In genomic region chr3:14298991-14299555, GRCh38 we compare ENCODE assay signal across 19 cellular contexts.
DNase-seq lines count a peak whose midpoint lies in the region; TF ChIP-seq lines count a peak whose summit lies in the region.
"Had no signal": no experiment of that assay in that cellular context is flagged by ENCODE, and none has a peak within 500 bp of the region (broad histone marks: within the 10 kb centered on the region; RNA-seq: fewer than 3 reads in every experiment).

No MANE protein-coding gene starts in this region.

- no peak overlapping the region for H3K4me2 ChIP-seq in mesenchymal stem cell (ENCODE audit: low read length, poor library complexity, severe bottlenecking)
- H3K4me2 ChIP-seq in osteoblast (ENCODE audit: insufficient read depth, low read length): no peak overlapping the region
- H3K4me2 ChIP-seq: BLaER1 had no signal

- H4K20me1 ChIP-seq in osteoblast (ENCODE audit: insufficient read depth, low read length): no peaks in the 10 kb centered on the region

- H3K79me2 ChIP-seq in osteoblast (ENCODE audit: insufficient read depth, low read length): no peaks in the 10 kb centered on the region

- no peak for TF ChIP-seq CTCF in breast epithelium (IDR thresholded peaks at IDR 0.05)
- TF ChIP-seq CTCF in MCF 10A (IDR thresholded peaks at IDR 0.05; ENCODE audit: unreplicated experiment): no peak
- no peak for TF ChIP-seq CTCF in osteoblast (IDR thresholded peaks at IDR 0.05; ENCODE audit: extremely low read depth, low read depth, low read length)
- no peak for TF ChIP-seq CTCF in vagina (IDR thresholded peaks at IDR 0.05)

- no peaks in the 10 kb centered on the region for H3K79me1 ChIP-seq in mesenchymal stem cell (replicated peaks; ENCODE audit: low read length, poor library complexity, severe bottlenecking)

- CTCF ChIA-PET in MCF 10A (lab: Yijun Ruan, JAX): no interaction called here

- H2BK120ac ChIP-seq in mesenchymal stem cell (ENCODE audit: low read depth, low read length): no peak overlapping the region

- H2AK5ac ChIP-seq in mesenchymal stem cell (ENCODE audit: low read length, severe bottlenecking): peak overlapping the region; percentile 72

- POLR2A ChIA-PET in MCF 10A (lab: Yijun Ruan, JAX): no interaction called here

- H2AFZ ChIP-seq in mesenchymal stem cell (ENCODE audit: low read depth, low read length) (no peak overlapping the region), osteoblast (ENCODE audit: low read length) (no peak overlapping the region)
- H2AFZ ChIP-seq: GM23248 had no signal

- peaks cover 16% of the 10 kb centered on the region for H3K27me3 Mint-ChIP-seq in MCF 10A (ENCODE audit: insufficient read depth, unreplicated experiment)
- peaks cover 6% of the 10 kb centered on the region for H3K27me3 Mint-ChIP-seq in activated T-helper 2 cell treated with anti-CD3 and anti-CD28 coated beads, Interferon-gamma antibody, Interleukin-2, Interleukin-4, amounts not matched to agents 10 μg/mL and 5 μg/mL and 100 μg/mL, durations not matched to agents 14 hours and 24 hours and 36 hours (ENCODE audit: low read depth)

- H3K9me3 Mint-ChIP-seq in MCF 10A (ENCODE audit: unreplicated experiment): no peaks in the 10 kb centered on the region
- H3K9me3 Mint-ChIP-seq in activated T-helper 2 cell treated with anti-CD3 and anti-CD28 coated beads, Interferon-gamma antibody, Interleukin-2, Interleukin-4, amounts not matched to agents 10 μg/mL and 5 μg/mL and 100 μg/mL, durations not matched to agents 14 hours and 24 hours and 36 hours: no peaks in the 10 kb centered on the region
- H3K9me3 Mint-ChIP-seq: CD4-positive, CD25-positive, alpha-beta regulatory T cell; CD8-positive, alpha-beta T cell; H9 had no signal

- H3K27me3 ChIP-seq in breast epithelium: peaks cover 0 to 6% of the 10 kb centered on the region in 2 donors
- H3K27me3 ChIP-seq in mesenchymal stem cell (ENCODE audit: control insufficient read depth in 1 of 2, insufficient read depth in 1 of 2, low read length in 2 of 2): peaks cover 4 to 48% of the 10 kb centered on the region in 2 experiments
- H3K27me3 ChIP-seq in osteoblast (ENCODE audit: insufficient read depth, low read length): peaks cover 10% of the 10 kb centered on the region
- H3K27me3 ChIP-seq in vagina: no peaks in the 10 kb centered on the region

- H3K27ac Mint-ChIP-seq in MCF 10A (ENCODE audit: low read depth, unreplicated experiment): no peak overlapping the region
- H3K27ac Mint-ChIP-seq in activated T-helper 2 cell treated with anti-CD3 and anti-CD28 coated beads, Interferon-gamma antibody, Interleukin-2, Interleukin-4, amounts not matched to agents 10 μg/mL and 5 μg/mL and 100 μg/mL, durations not matched to agents 14 hours and 24 hours and 36 hours: no peak overlapping the region
- H3K27ac Mint-ChIP-seq: B cell; CD4-positive, CD25-positive, alpha-beta regulatory T cell; CD8-positive, alpha-beta T cell; H9 had no signal

- peaks cover 0 to 3% of the 10 kb centered on the region in 2 donors for H3K4me1 ChIP-seq in breast epithelium
- peaks cover 21% of the 10 kb centered on the region for H3K4me1 ChIP-seq in mesenchymal stem cell (ENCODE audit: control insufficient read depth, insufficient read depth, low read depth, low read length)
- H3K4me1 ChIP-seq in osteoblast (ENCODE audit: insufficient read depth, low read length): no peaks in the 10 kb centered on the region
- peaks cover 28% of the 10 kb centered on the region for H3K4me1 ChIP-seq in vagina

- intact Hi-C loops in breast epithelium (cut with DNase I; ENCODE audit: low total_unique reads) (no loop called here), MCF 10A (cut with micrococcal nuclease) (no loop called here), vagina (cut with DNase I) (no loop called here)
- intact Hi-C loops in activated T-helper 2 cell treated with anti-CD3 and anti-CD28 coated beads, Interferon-gamma antibody, Interleukin-2, Interleukin-4, amounts not matched to agents 10 μg/mL and 5 μg/mL and 100 μg/mL, durations not matched to agents 14 hours and 24 hours and 36 hours (cut with micrococcal nuclease): no loop called here

- BruUV-seq in MCF 10A (replicated peaks; lab: Mats Ljungman, UMichigan): no TSS peak

- H3K23ac ChIP-seq in mesenchymal stem cell (ENCODE audit: low read length in 2 of 2): no peak overlapping the region

- H3K36me3 Mint-ChIP-seq in MCF 10A (ENCODE audit: insufficient read depth, unreplicated experiment): no peaks in the 10 kb centered on the region
- no peaks in the 10 kb centered on the region for H3K36me3 Mint-ChIP-seq in activated T-helper 2 cell treated with anti-CD3 and anti-CD28 coated beads, Interferon-gamma antibody, Interleukin-2, Interleukin-4, amounts not matched to agents 10 μg/mL and 5 μg/mL and 100 μg/mL, durations not matched to agents 14 hours and 24 hours and 36 hours (ENCODE audit: low read depth)
- H3K36me3 Mint-ChIP-seq: CD4-positive, CD25-positive, alpha-beta regulatory T cell; CD8-positive, alpha-beta T cell had no signal

- no peak overlapping the region for H3K4me3 ChIP-seq in breast epithelium
- H3K4me3 ChIP-seq in mesenchymal stem cell (ENCODE audit: insufficient read depth in 1 of 2, low read depth in 1 of 2, low read length in 2 of 2): no peak overlapping the region
- H3K4me3 ChIP-seq in osteoblast (ENCODE audit: insufficient read depth, low read length): no peak overlapping the region
- H3K4me3 ChIP-seq in vagina: no peak overlapping the region
- H3K4me3 ChIP-seq: BLaER1, GM12878, GM23248 had no signal

- H2BK5ac ChIP-seq in mesenchymal stem cell (ENCODE audit: low read depth, low read length, poor library complexity, severe bottlenecking): peak overlapping the region; percentile 21

- WGBS in mesenchymal stem cell: 93% methylated on average over 8 of the region's 8 CpGs

- H3K36me3 ChIP-seq in breast epithelium (no peaks in the 10 kb centered on the region), mesenchymal stem cell (ENCODE audit: control insufficient read depth in 1 of 2, insufficient read depth in 2 of 2, low read depth in 1 of 2, low read length in 2 of 2) (no peaks in the 10 kb centered on the region), osteoblast (ENCODE audit: insufficient read depth, low read length) (no peaks in the 10 kb centered on the region), vagina (no peaks in the 10 kb centered on the region)
- H3K36me3 ChIP-seq: BLaER1 had no signal

- H3K9me3 ChIP-seq in breast epithelium (no peaks in the 10 kb centered on the region), mesenchymal stem cell (ENCODE audit: control insufficient read depth, low read length) (no peaks in the 10 kb centered on the region), osteoblast (ENCODE audit: low read depth, low read length) (no peaks in the 10 kb centered on the region), vagina (no peaks in the 10 kb centered on the region)
- H3K9me3 ChIP-seq: BLaER1 had no signal

- H4K91ac ChIP-seq in mesenchymal stem cell (ENCODE audit: low read length): no peak overlapping the region

- no peak overlapping the region for H3K4me3 Mint-ChIP-seq in MCF 10A (ENCODE audit: unreplicated experiment)
- H3K4me3 Mint-ChIP-seq in activated T-helper 2 cell treated with anti-CD3 and anti-CD28 coated beads, Interferon-gamma antibody, Interleukin-2, Interleukin-4, amounts not matched to agents 10 μg/mL and 5 μg/mL and 100 μg/mL, durations not matched to agents 14 hours and 24 hours and 36 hours (ENCODE audit: low read depth): no peak overlapping the region
- H3K4me3 Mint-ChIP-seq: B cell; CD4-positive, CD25-positive, alpha-beta regulatory T cell; CD8-positive, alpha-beta T cell; H9 had no signal

- H4K8ac ChIP-seq in mesenchymal stem cell (ENCODE audit: low read length): no peak overlapping the region

- peak overlapping the region in 1 of 2 experiments; percentile 22 for H3K14ac ChIP-seq in mesenchymal stem cell (ENCODE audit: low read length in 2 of 2)

- H3K4ac ChIP-seq in mesenchymal stem cell (ENCODE audit: low read depth in 1 of 2, low read length in 2 of 2): no peak overlapping the region

- H3K4me1 Mint-ChIP-seq in MCF 10A (ENCODE audit: insufficient read depth, unreplicated experiment): peaks cover 5% of the 10 kb centered on the region
- peaks cover 2% of the 10 kb centered on the region for H3K4me1 Mint-ChIP-seq in activated T-helper 2 cell treated with anti-CD3 and anti-CD28 coated beads, Interferon-gamma antibody, Interleukin-2, Interleukin-4, amounts not matched to agents 10 μg/mL and 5 μg/mL and 100 μg/mL, durations not matched to agents 14 hours and 24 hours and 36 hours (ENCODE audit: low read depth)
- H3K4me1 Mint-ChIP-seq: B cell had no signal

- no peak overlapping the region for H2BK12ac ChIP-seq in mesenchymal stem cell (ENCODE audit: low read length in 2 of 2)

- DNase-seq in breast epithelium (ENCODE audit: low spot score in 2 of 2) (no peak), MCF 10A (ENCODE audit: unreplicated experiment) (no peak), mesenchymal stem cell (no peak), osteoblast (ENCODE audit: insufficient read length, low spot score, missing footprints) (peak; percentile 54), vagina (ENCODE audit: extremely low spot score in 2 of 2) (no peak), ureter (ENCODE audit: low spot score) (no peak), AML-193 (lab: John Stamatoyannopoulos, UW) (no peak)
- DNase-seq in activated T-helper 2 cell treated with anti-CD3 and anti-CD28 coated beads, Interferon-gamma antibody, Interleukin-2, Interleukin-4, amounts not matched to agents 10 μg/mL and 5 μg/mL and 100 μg/mL, durations not matched to agents 14 hours and 24 hours and 36 hours (ENCODE audit: low spot score): no peak
- DNase-seq: Caco-2; CD8-positive, alpha-beta T cell; DMS153; DND-41; GM23248; H9 had no signal

- H3K18ac ChIP-seq in mesenchymal stem cell (ENCODE audit: low read depth in 1 of 2, low read length in 2 of 2): no peak overlapping the region

- no peak overlapping the region for H3K9ac ChIP-seq in mesenchymal stem cell (ENCODE audit: low read length)
- H3K9ac ChIP-seq: BLaER1, GM23248 had no signal

- no peak overlapping the region for H2BK15ac ChIP-seq in mesenchymal stem cell (ENCODE audit: low read depth, poor library complexity, severe bottlenecking)

- H3K27ac ChIP-seq in breast epithelium (peak overlapping the region; percentile 85 to 92), mesenchymal stem cell (ENCODE audit: low read length, poor library complexity, severe bottlenecking) (no peak overlapping the region), osteoblast (ENCODE audit: low read depth, low read length) (no peak overlapping the region), vagina (peak overlapping the region; percentile 63)
- H3K27ac ChIP-seq: BLaER1, C4-2B, GM23248 had no signal

- TF ChIP-seq POLR2A in breast epithelium (IDR thresholded peaks at IDR 0.05) (no peak), vagina (IDR thresholded peaks at IDR 0.05) (no peak)

Comparison
In these comparisons a context has a peak if more than half of its experiments do, and no peak if none do; other contexts are left out.
1. H3K27ac ChIP-seq: peak in breast epithelium (2 of 2) and vagina (single experiment); none in mesenchymal stem cell (single experiment) and osteoblast (single experiment).